In genomic region chr1:178912597-178912996, GRCh38 we compare ENCODE assay signal across 12 cellular contexts. TPM values are rescaled to one million over a fixed set of nuclear protein-coding genes. Genes with fewer than 3 reads are reported as not detected.
DNase-seq lines count a peak whose midpoint lies in the region; TF ChIP-seq lines count a peak whose summit lies in the region.
"Had no signal": no experiment of that assay in that cellular context is flagged by ENCODE, and none has a peak within 500 bp of the region (broad histone marks: within the 10 kb centered on the region; RNA-seq: fewer than 3 reads in every experiment).

No MANE protein-coding gene starts in this region.

- 94 to 95% methylated on average over 2 of the region's 2 CpGs for WGBS in GM23248 (ENCODE audit: low coverage in 1 of 2, low lambda C conversion rate in 2 of 2, missing lambda C conversion rate in 2 of 2), 2 experiments

- H3K79me2 ChIP-seq in GM23248 (ENCODE audit: insufficient read depth) (peaks cover 30% of the 10 kb centered on the region; the same call in 1 of the 2 replicates), osteoblast (ENCODE audit: insufficient read depth, low read length) (no peaks in the 10 kb centered on the region)

- peaks cover 3% of the 10 kb centered on the region for H3K27me3 Mint-ChIP-seq in T-helper 2 cell treated with Interferon-gamma antibody and Interleukin-4, amounts not matched to agents 5 μg/mL and 100 μg/mL, for 36 hours (ENCODE audit: low read depth)
- H3K27me3 Mint-ChIP-seq: IgD-negative memory B cell had no signal

- no peaks in the 10 kb centered on the region for H3K36me3 Mint-ChIP-seq in T-helper 2 cell treated with Interferon-gamma antibody and Interleukin-4, amounts not matched to agents 5 μg/mL and 100 μg/mL, for 36 hours (ENCODE audit: low read depth)

- H3K4me2 ChIP-seq in GM23248 (ENCODE audit: unreplicated experiment): no peak overlapping the region
- no peak overlapping the region for H3K4me2 ChIP-seq in osteoblast (ENCODE audit: insufficient read depth, low read length)

- no peak overlapping the region for H2AFZ ChIP-seq in GM23248
- H2AFZ ChIP-seq in osteoblast (ENCODE audit: low read length): no peak overlapping the region

- DNase-seq in GM23248: peak; percentile 30
- DNase-seq in fibroblast of mammary gland (ENCODE audit: low read depth): peak; percentile 5
- peak; percentile 2 for DNase-seq in retinal pigment epithelial cell (ENCODE audit: low read depth)
- DNase-seq in activated CD8-positive, alpha-beta memory T cell treated with anti-CD3 and anti-CD28 coated beads for 24 hours: no peak
- DNase-seq in osteoblast (ENCODE audit: insufficient read length, low spot score, missing footprints): no peak
- DNase-seq in T-helper 2 cell treated with Interferon-gamma antibody and Interleukin-4, amounts not matched to agents 5 μg/mL and 100 μg/mL, for 36 hours (ENCODE audit: low spot score): no peak
- no peak for DNase-seq in dermis blood vessel endothelial cell
- DNase-seq: CD8-positive, alpha-beta T cell; COR-L47; H7 had no signal

- H3K4me3 ChIP-seq in GM23248 (no peak overlapping the region), fibroblast of mammary gland (ENCODE audit: control insufficient read depth, low read depth, low read length) (no peak overlapping the region), retinal pigment epithelial cell (ENCODE audit: low read length) (no peak overlapping the region), osteoblast (ENCODE audit: insufficient read depth, low read length) (no peak overlapping the region)

- H3F3A ChIP-seq in GM23248 (ENCODE audit: insufficient read depth): peaks cover 18% of the 10 kb centered on the region

- H3K4me1 ChIP-seq in GM23248 (ENCODE audit: insufficient read depth): peaks cover 23% of the 10 kb centered on the region
- peaks cover 14% of the 10 kb centered on the region for H3K4me1 ChIP-seq in osteoblast (ENCODE audit: insufficient read depth, low read length)

- no peak overlapping the region for H3K4me3 Mint-ChIP-seq in T-helper 2 cell treated with Interferon-gamma antibody and Interleukin-4, amounts not matched to agents 5 μg/mL and 100 μg/mL, for 36 hours
- H3K4me3 Mint-ChIP-seq: CD14-positive monocyte; CD8-positive, alpha-beta T cell had no signal

- H3K27ac ChIP-seq in GM23248 (no peak overlapping the region), osteoblast (ENCODE audit: low read depth, low read length) (no peak overlapping the region)

- no peak overlapping the region for H3K9ac ChIP-seq in GM23248

- in situ Hi-C loops in GM23248 (cut with MboI): no loop called here

- H3K9me2 ChIP-seq in GM23248 (ENCODE audit: insufficient read depth): no peaks in the 10 kb centered on the region

- no peaks in the 10 kb centered on the region for H3K9me3 ChIP-seq in GM23248 (ENCODE audit: low read depth)
- H3K9me3 ChIP-seq in osteoblast (ENCODE audit: low read depth, low read length): no peaks in the 10 kb centered on the region

- H3K36me3 ChIP-seq in GM23248 (ENCODE audit: low read depth) (peaks cover 20% of the 10 kb centered on the region), osteoblast (ENCODE audit: insufficient read depth, low read length) (peaks cover 10% of the 10 kb centered on the region)

- no peak overlapping the region for H3K27ac Mint-ChIP-seq in T-helper 2 cell treated with Interferon-gamma antibody and Interleukin-4, amounts not matched to agents 5 μg/mL and 100 μg/mL, for 36 hours
- H3K27ac Mint-ChIP-seq: CD14-positive monocyte; CD8-positive, alpha-beta T cell had no signal

- no peaks in the 10 kb centered on the region for H3K27me3 ChIP-seq in GM23248 (replicated peaks; ENCODE audit: insufficient read depth)
- H3K27me3 ChIP-seq in osteoblast (ENCODE audit: insufficient read depth, low read length): no peaks in the 10 kb centered on the region

- H3K4me1 Mint-ChIP-seq in T-helper 2 cell treated with Interferon-gamma antibody and Interleukin-4, amounts not matched to agents 5 μg/mL and 100 μg/mL, for 36 hours (ENCODE audit: low read depth): peaks cover 4% of the 10 kb centered on the region
- H3K4me1 Mint-ChIP-seq: CD14-positive monocyte had no signal

- TF ChIP-seq CTCF in fibroblast of mammary gland (conservative IDR thresholded peaks at IDR 0.05; ENCODE audit: control insufficient read depth, insufficient read depth, low read depth, low read length) (no peak), retinal pigment epithelial cell (conservative IDR thresholded peaks at IDR 0.05; ENCODE audit: low read depth, low read length) (no peak), osteoblast (IDR thresholded peaks at IDR 0.05; ENCODE audit: extremely low read depth, low read depth, low read length) (no peak)

- no peaks in the 10 kb centered on the region for H3K9me3 Mint-ChIP-seq in T-helper 2 cell treated with Interferon-gamma antibody and Interleukin-4, amounts not matched to agents 5 μg/mL and 100 μg/mL, for 36 hours
- H3K9me3 Mint-ChIP-seq: CD8-positive, alpha-beta T cell had no signal

- H4K20me1 ChIP-seq in GM23248 (ENCODE audit: insufficient read depth): 0 out of 2 replicates have a peak, but pooled peaks cover 3% of the 10 kb centered on the region
- no peaks in the 10 kb centered on the region for H4K20me1 ChIP-seq in osteoblast (ENCODE audit: insufficient read depth, low read length)

RNA-seq across cellular contexts. Expression of gene ANGPTL1, which starts 41.7 kb away (rescaled TPM):
- 3.5 and 4.7 TPM in 2 replicates for total RNA-seq in GM23248 (2014; rRNA removed; shearing (Covaris generic))
- 3.6 and 4.1 TPM in 2 replicates for polyA plus RNA-seq in GM23248 (2016; fragmentation: Nextera tagmentation; extraction: Ambion mirVana)
- total RNA-seq in osteoblast (12.1 and 15.6 TPM in 2 replicates), dermis blood vessel endothelial cell (not detected in 2 replicates)
- total RNA-seq: CD8-positive, alpha-beta T cell; H7 had no signal
- polyA plus RNA-seq: CD14-positive monocyte had no signal

Comparison
In these comparisons a context has a peak if more than half of its experiments do, and no peak if none do; other contexts are left out.
1. DNase-seq: peak in GM23248 (single experiment), fibroblast of mammary gland (single experiment) and retinal pigment epithelial cell (single experiment); none in activated CD8-positive, alpha-beta memory T cell treated with anti-CD3 and anti-CD28 coated beads for 24 hours (single experiment), osteoblast (single experiment), T-helper 2 cell treated with Interferon-gamma antibody and Interleukin-4, amounts not matched to agents 5 μg/mL and 100 μg/mL, for 36 hours (single experiment) and dermis blood vessel endothelial cell (single experiment).